21 cellular contexts compared by ENCODE assay signal in the genomic region with DNA sequence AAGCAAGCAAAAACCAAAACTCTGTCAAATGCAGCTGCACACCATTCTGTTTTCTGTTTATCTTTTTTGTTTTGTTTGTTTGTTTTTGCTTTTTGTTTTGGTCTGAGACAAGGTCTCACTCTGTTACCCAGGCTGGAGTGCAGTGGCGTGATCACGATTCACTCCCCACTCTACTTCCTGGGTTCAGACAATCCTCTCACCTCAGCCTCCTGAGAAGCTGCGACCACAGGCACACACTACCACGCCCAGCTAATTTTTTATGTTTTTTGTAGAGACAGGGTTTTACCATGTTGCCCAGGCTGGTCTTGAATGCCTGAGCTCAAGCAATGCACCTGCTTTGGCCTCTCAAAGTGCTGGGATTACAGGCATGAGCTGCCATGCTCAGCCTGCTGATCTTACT. TPM values are rescaled to one million over a fixed set of nuclear protein-coding genes. Genes with fewer than 3 reads are reported as not detected.
DNase-seq lines count a peak whose midpoint lies in the region; ATAC-seq, FAIRE-seq and TF ChIP-seq lines count a peak whose summit lies in the region.
"Had no signal": no experiment of that assay in that cellular context is flagged by ENCODE, and none has a peak within 500 bp of the region (broad histone marks: within the 10 kb centered on the region; RNA-seq: fewer than 3 reads in every experiment).

No MANE protein-coding gene starts in this region.

- no peak overlapping the region for H3K4me3 Mint-ChIP-seq in activated CD4-positive, alpha-beta memory T cell treated with anti-CD3 and anti-CD28 coated beads, Interleukin-2, amount 10 ng/mL, durations not matched to agents 7 days and 5 days
- peak overlapping the region in 9 of 10 donors; percentile 26 to 74 (median 55) for H3K4me3 Mint-ChIP-seq in naive thymus-derived CD8-positive, alpha-beta T cell

- peak; percentile 25 for DNase-seq in activated effector memory CD4-positive, alpha-beta T cell treated with Interleukin-2 at 50 U/mL for 16 hours
- DNase-seq in activated effector memory CD4-positive, alpha-beta T cell treated with anti-CD3 and anti-CD28 coated beads, Interleukin-2, amount 50 U/mL, for 16 hours, result no peak
- no peak for DNase-seq in GM12892 (ENCODE audit: insufficient read length)
- peak; percentile 64 for DNase-seq in activated CD4-positive, alpha-beta memory T cell treated with anti-CD3 and anti-CD28 coated beads, Interleukin-2, amount 10 ng/mL, durations not matched to agents 7 days and 5 days
- peak in 4 of 10 donors; percentile 14 to 41 (median 37) for DNase-seq in naive thymus-derived CD8-positive, alpha-beta T cell
- no peak for DNase-seq in H54 (ENCODE audit: insufficient read length, low spot score)
- DNase-seq in ovary, result no peak
- no peak for DNase-seq in GOT3 (lab: John Stamatoyannopoulos, UW)
- DNase-seq: activated CD4-positive, alpha-beta T cell treated with anti-CD3 and anti-CD28 coated beads for 48 hours; amniotic stem cell; Karpas-422; kidney glomerular epithelial cell; NCI-H1048; NCI-H2029; NCI-H226; occipital lobe; PC-9; SHP77 treated with DMSO at 0.1 percent for 48 hours; stimulated activated naive CD4-positive, alpha-beta T cell treated with Interleukin-2 at 50 U/mL for 16 hours had no signal

- H3K4me1 ChIP-seq in ovary (ENCODE audit: insufficient read depth), result no peaks in the 10 kb centered on the region

- no peak for TF ChIP-seq POLR2A in GM12892 (IDR thresholded peaks at IDR 0.05; ENCODE audit: low read depth, low read length)
- TF ChIP-seq POLR2A in H54 (IDR thresholded peaks at IDR 0.05; ENCODE audit: low read depth, low read length), result no peak
- no peak for TF ChIP-seq POLR2A in ovary (IDR thresholded peaks at IDR 0.05)

- H3K36me3 ChIP-seq in ovary, result no peaks in the 10 kb centered on the region

- no peaks in the 10 kb centered on the region for H3K27me3 Mint-ChIP-seq in activated CD4-positive, alpha-beta memory T cell treated with anti-CD3 and anti-CD28 coated beads, Interleukin-2, amount 10 ng/mL, durations not matched to agents 7 days and 5 days
- H3K27me3 Mint-ChIP-seq in naive thymus-derived CD8-positive, alpha-beta T cell, result no peaks in the 10 kb centered on the region

- no peak for TF ChIP-seq CTCF in ovary (IDR thresholded peaks at IDR 0.05)

- peaks cover 76% of the 10 kb centered on the region for H3K36me3 Mint-ChIP-seq in activated CD4-positive, alpha-beta memory T cell treated with anti-CD3 and anti-CD28 coated beads, Interleukin-2, amount 10 ng/mL, durations not matched to agents 7 days and 5 days (ENCODE audit: low read depth)
- peaks cover 11 to 41% (median 15%) of the 10 kb centered on the region in 3 donors for H3K36me3 Mint-ChIP-seq in naive thymus-derived CD8-positive, alpha-beta T cell

- H3K27me3 ChIP-seq in ovary, result no peaks in the 10 kb centered on the region

- H3K4me3 ChIP-seq in ovary, result no peak overlapping the region
- H3K4me3 ChIP-seq: PC-9, skin epidermis had no signal

- intact Hi-C loops in ovary (cut with DNase I), result no loop called here

- ATAC-seq in naive thymus-derived CD8-positive, alpha-beta T cell, result peak; percentile 86 to 96

- H3K9me3 ChIP-seq in ovary, result no peaks in the 10 kb centered on the region

- no peak for TF ChIP-seq EP300 in ovary (IDR thresholded peaks at IDR 0.05)

- peaks cover 5% of the 10 kb centered on the region for H3K9me3 Mint-ChIP-seq in activated CD4-positive, alpha-beta memory T cell treated with anti-CD3 and anti-CD28 coated beads, Interleukin-2, amount 10 ng/mL, durations not matched to agents 7 days and 5 days
- peaks cover 0 to 29% (median 22%) of the 10 kb centered on the region in 9 donors for H3K9me3 Mint-ChIP-seq in naive thymus-derived CD8-positive, alpha-beta T cell

- peak overlapping the region; percentile 58 for H3K27ac Mint-ChIP-seq in activated CD4-positive, alpha-beta memory T cell treated with anti-CD3 and anti-CD28 coated beads, Interleukin-2, amount 10 ng/mL, durations not matched to agents 7 days and 5 days
- peak overlapping the region; percentile 74 to 90 (median 85) for H3K27ac Mint-ChIP-seq in naive thymus-derived CD8-positive, alpha-beta T cell

- no peak overlapping the region for H3K27ac ChIP-seq in ovary
- H3K27ac ChIP-seq: PC-9, skin epidermis had no signal

- WGBS in ovary, 3 donors, result 81 to 92% (median 81%) methylated on average over 4 of the region's 4 CpGs

- CTCF ChIA-PET in activated CD4-positive, alpha-beta memory T cell treated with anti-CD3 and anti-CD28 coated beads, Interleukin-2, amount 10 ng/mL, durations not matched to agents 7 days and 5 days (lab: Charles Lee), result interaction anchor here (1.0 to 1.6 kb wide), 3 partner anchors 20 to 154 kb away, joined by 3 to 6 read pairs (median 5); no protein-coding TSS in a partner anchor

- peak; percentile 14 for FAIRE-seq in GM12892 (lab: Jason Lieb, UNC)
- no peak for FAIRE-seq in H54 (lab: Jason Lieb, UNC)
- FAIRE-seq: bronchial epithelial cell had no signal

- peaks cover 52% of the 10 kb centered on the region for H3K4me1 Mint-ChIP-seq in activated CD4-positive, alpha-beta memory T cell treated with anti-CD3 and anti-CD28 coated beads, Interleukin-2, amount 10 ng/mL, durations not matched to agents 7 days and 5 days
- H3K4me1 Mint-ChIP-seq in naive thymus-derived CD8-positive, alpha-beta T cell, result peaks cover 18 to 48% (median 45%) of the 10 kb centered on the region in 4 donors

- POLR2A ChIA-PET in activated CD4-positive, alpha-beta memory T cell treated with anti-CD3 and anti-CD28 coated beads, Interleukin-2, amount 10 ng/mL, durations not matched to agents 7 days and 5 days (lab: Charles Lee), result interaction anchor here (0.7 to 3.9 kb wide), 6 partner anchors 16 to 155 kb away, joined by 3 to 11 read pairs (median 6); a partner anchor contains a TSS
- POLR2A ChIA-PET in naive thymus-derived CD8-positive, alpha-beta T cell (lab: Charles Lee), result interaction anchor here (0.6 to 5.2 kb wide), 6 partner anchors 19 to 327 kb away, joined by 3 to 38 read pairs (median 4); a partner anchor contains a TSS

RNA-seq across cellular contexts. Expression of a gene that starts 19.3 kb away (rescaled TPM):
- 54.6 TPM for polyA plus RNA-seq in GM12892 (2012; ENCODE audit: missing spikeins)
- total RNA-seq in activated CD4-positive, alpha-beta memory T cell treated with anti-CD3 and anti-CD28 coated beads, Interleukin-2, amount 10 ng/mL, durations not matched to agents 7 days and 5 days, result 10 to 100 TPM; 82.6 to 96.7 TPM
- total RNA-seq in naive thymus-derived CD8-positive, alpha-beta T cell, result 10 to 100 TPM; 15.9 to 17.0 TPM
- polyA plus RNA-seq in naive thymus-derived CD8-positive, alpha-beta T cell, result 1 to 10 TPM; 3.2 to 9.5 (median 3.4) TPM
- total RNA-seq in ovary, result 10 to 100 TPM in 5 of 7 donors, 1 to 10 TPM in 2; 1.7 to 20.6 (median 14.4) TPM
- polyA plus RNA-seq in ovary, result 1 to 10 TPM in 1 of 2 donors, under 1 TPM in 1; 0.99 to 6.4 TPM

RNA-seq across cellular contexts. Expression of a gene that starts 35.5 kb away (rescaled TPM):
- polyA plus RNA-seq in GM12892 (2012; ENCODE audit: missing spikeins), result 10.5 TPM
- total RNA-seq in activated CD4-positive, alpha-beta memory T cell treated with anti-CD3 and anti-CD28 coated beads, Interleukin-2, amount 10 ng/mL, durations not matched to agents 7 days and 5 days, result 10 to 100 TPM; 22.7 to 23.1 TPM
- total RNA-seq in naive thymus-derived CD8-positive, alpha-beta T cell, result 10 to 100 TPM; 10.5 to 12.1 TPM
- polyA plus RNA-seq in naive thymus-derived CD8-positive, alpha-beta T cell, result 1 to 10 TPM; 2.0 to 3.1 (median 2.1) TPM
- total RNA-seq in ovary, result 10 to 100 TPM in 2 of 7 donors, 1 to 10 TPM in 5; 7.0 to 11.3 (median 7.8) TPM
- polyA plus RNA-seq in ovary, result 10 to 100 TPM in 1 of 2 donors, 1 to 10 TPM in 1; 4.4 to 10.3 TPM

Comparison
In these comparisons a context has a peak if more than half of its experiments do, and no peak if none do; other contexts are left out.
1. DNase-seq: peak in activated effector memory CD4-positive, alpha-beta T cell treated with Interleukin-2 at 50 U/mL for 16 hours (single experiment) and activated CD4-positive, alpha-beta memory T cell treated with anti-CD3 and anti-CD28 coated beads, Interleukin-2, amount 10 ng/mL, durations not matched to agents 7 days and 5 days (single experiment); none in activated effector memory CD4-positive, alpha-beta T cell treated with anti-CD3 and anti-CD28 coated beads, Interleukin-2, amount 50 U/mL, for 16 hours (single experiment), GM12892 (single experiment), H54 (single experiment), ovary (0 of 5) and GOT3 (single experiment).